ENCODE assay signal across 10 cellular contexts in the genomic region with DNA sequence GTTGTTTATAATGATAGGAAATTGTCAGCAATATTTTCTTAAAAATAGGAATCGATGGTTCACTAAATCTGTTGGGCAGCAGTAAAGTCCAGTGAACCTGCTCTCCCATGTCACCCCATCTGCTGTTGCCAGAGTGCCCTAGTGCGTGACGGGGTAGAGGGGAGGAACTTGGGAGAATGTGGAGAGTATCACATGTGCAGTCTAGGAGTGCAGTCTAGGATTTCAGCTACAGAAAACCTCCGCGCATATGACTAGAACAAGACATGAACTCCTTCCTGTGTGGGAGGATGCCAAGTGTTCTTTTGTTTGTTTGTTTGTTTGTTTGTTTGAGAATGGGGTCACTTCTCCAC.
DNase-seq lines count a peak whose midpoint lies in the region; ATAC-seq and TF ChIP-seq lines count a peak whose summit lies in the region.
"Had no signal": no experiment of that assay in that cellular context is flagged by ENCODE, and none has a peak within 500 bp of the region (broad histone marks: within the 10 kb centered on the region; RNA-seq: fewer than 3 reads in every experiment).

No MANE protein-coding gene starts in this region.

- peak overlapping the region; percentile 32 to 72 (median 63); a peak in 20 of 22 replicates for H3K27ac ChIP-seq in BLaER1 treated with 17β-estradiol and CSF1 and Interleukin-3, amounts not matched to agents 10 nM and 100 nM
- H3K27ac ChIP-seq in MM.1S (ENCODE audit: low read length), result no peak overlapping the region
- H3K27ac ChIP-seq in naive thymus-derived CD4-positive, alpha-beta T cell (ENCODE audit: low read depth, low read length), result peak overlapping the region; percentile 74
- H3K27ac ChIP-seq: ovary had no signal

- peaks cover 59 to 87% (median 74%) of the 10 kb centered on the region in 11 experiments for H3K36me3 ChIP-seq in BLaER1 treated with 17β-estradiol and CSF1 and Interleukin-3, amounts not matched to agents 10 nM and 100 nM
- 0 out of 2 replicates have a peak, but pooled peaks cover 5% of the 10 kb centered on the region for H3K36me3 ChIP-seq in MM.1S (replicated peaks; ENCODE audit: insufficient read depth, low read length)
- H3K36me3 ChIP-seq in endocrine pancreas (ENCODE audit: control insufficient read depth, insufficient read depth, low read length), result peaks cover 6% of the 10 kb centered on the region
- H3K36me3 ChIP-seq in naive thymus-derived CD4-positive, alpha-beta T cell (ENCODE audit: control insufficient read depth in 2 of 3, insufficient read depth in 3 of 3, low read length in 3 of 3), result peaks cover 4 to 38% (median 11%) of the 10 kb centered on the region in 3 experiments
- H3K36me3 ChIP-seq: ovary had no signal

- H3K27me3 Mint-ChIP-seq in naive thymus-derived CD4-positive, alpha-beta T cell, result no peaks in the 10 kb centered on the region

- H3K27me3 ChIP-seq in BLaER1 treated with 17β-estradiol and CSF1 and Interleukin-3, amounts not matched to agents 10 nM and 100 nM, result no peaks in the 10 kb centered on the region
- H3K27me3 ChIP-seq in MM.1S (replicated peaks; ENCODE audit: insufficient read depth, low read length) (no peaks in the 10 kb centered on the region), endocrine pancreas (ENCODE audit: control insufficient read depth, insufficient read depth, low read length) (no peaks in the 10 kb centered on the region)
- no peaks in the 10 kb centered on the region for H3K27me3 ChIP-seq in naive thymus-derived CD4-positive, alpha-beta T cell (ENCODE audit: control insufficient read depth in 2 of 2, insufficient read depth in 2 of 2, low read length in 2 of 2)
- H3K27me3 ChIP-seq: ovary had no signal

- CTCF ChIA-PET in naive thymus-derived CD4-positive, alpha-beta T cell (lab: Charles Lee), result interaction anchor here (1.2 to 2.9 kb wide), 3 partner anchors 10 to 124 kb away, joined by 5 to 19 read pairs (median 8); no protein-coding TSS in a partner anchor

- DNase-seq in MM.1S, result no peak
- peak in 1 of 9 donors; percentile 18 for DNase-seq in naive thymus-derived CD4-positive, alpha-beta T cell
- DNase-seq in HK-2 (ENCODE audit: unreplicated experiment), result no peak
- no peak for DNase-seq in NCI-H2081 (lab: John Stamatoyannopoulos, UW)
- no peak for DNase-seq in NCI-H82 (lab: John Stamatoyannopoulos, UW)
- DNase-seq: foreskin melanocyte, ovary had no signal

- peaks cover 11 to 40% (median 33%) of the 10 kb centered on the region in 5 donors for H3K36me3 Mint-ChIP-seq in naive thymus-derived CD4-positive, alpha-beta T cell

- peaks cover 57 to 91% (median 84%) of the 10 kb centered on the region in 7 donors for H3K4me1 Mint-ChIP-seq in naive thymus-derived CD4-positive, alpha-beta T cell

- peaks cover 30 to 100% (median 52%) of the 10 kb centered on the region in 11 experiments; a peak in 21 of 22 replicates for H4K20me1 ChIP-seq in BLaER1 treated with 17β-estradiol and CSF1 and Interleukin-3, amounts not matched to agents 10 nM and 100 nM
- no peaks in the 10 kb centered on the region for H4K20me1 ChIP-seq in MM.1S (ENCODE audit: insufficient read depth, low read length)

- no peaks in the 10 kb centered on the region for H3K9me3 Mint-ChIP-seq in naive thymus-derived CD4-positive, alpha-beta T cell

- TF ChIP-seq CTCF in MM.1S (IDR thresholded peaks at IDR 0.05; ENCODE audit: low read length), result no peak

- peaks cover 66% of the 10 kb centered on the region for H3K79me2 ChIP-seq in MM.1S (ENCODE audit: low read length)

- intact Hi-C loops in naive thymus-derived CD4-positive, alpha-beta T cell (cut with micrococcal nuclease), result loop anchor here (1.0 to 5.0 kb wide), 18 partner anchors 9 to 638 kb away; a partner anchor contains a TSS

- POLR2A ChIA-PET in naive thymus-derived CD4-positive, alpha-beta T cell (lab: Charles Lee), result interaction anchor here (0.7 to 4.0 kb wide), 13 partner anchors 8 to 512 kb away, joined by 3 to 46 read pairs (median 5); a partner anchor contains a TSS

- peak overlapping the region; percentile 71 to 86 (median 78) for H3K4me2 ChIP-seq in BLaER1 treated with 17β-estradiol and CSF1 and Interleukin-3, amounts not matched to agents 10 nM and 100 nM
- peak overlapping the region; percentile 62; the same call in 1 of the 2 replicates for H3K4me2 ChIP-seq in MM.1S (ENCODE audit: low read depth, low read length)

- H3K4me3 Mint-ChIP-seq in naive thymus-derived CD4-positive, alpha-beta T cell, result peak overlapping the region; percentile 48 to 89 (median 78)

- peaks cover 11% of the 10 kb centered on the region for H3F3A ChIP-seq in MM.1S (ENCODE audit: insufficient read depth, low read length)

- no peak for ATAC-seq in naive thymus-derived CD4-positive, alpha-beta T cell
- no peak for ATAC-seq in GM18867 (IDR thresholded peaks at IDR 0.05; ENCODE audit: unreplicated experiment)

- no peaks in the 10 kb centered on the region for H3K9me2 ChIP-seq in MM.1S (replicated peaks; ENCODE audit: insufficient read depth, low read length)

- 0 out of 20 replicates have a peak overlapping the region, but pooled peaks of 1 of the 10 experiments have one; percentile 4 for H3K4me3 ChIP-seq in BLaER1 treated with 17β-estradiol and CSF1 and Interleukin-3, amounts not matched to agents 10 nM and 100 nM
- no peak overlapping the region for H3K4me3 ChIP-seq in MM.1S (ENCODE audit: low read length)
- peak overlapping the region; percentile 67 for H3K4me3 ChIP-seq in endocrine pancreas (ENCODE audit: control insufficient read depth, insufficient read depth, low read length)
- H3K4me3 ChIP-seq in naive thymus-derived CD4-positive, alpha-beta T cell (ENCODE audit: low read length), result peak overlapping the region; percentile 49
- H3K4me3 ChIP-seq: ovary had no signal

- no peak overlapping the region for H2AFZ ChIP-seq in MM.1S (ENCODE audit: low read length)

- peaks cover 37 to 78% (median 65%) of the 10 kb centered on the region in 10 experiments for H3K4me1 ChIP-seq in BLaER1 treated with 17β-estradiol and CSF1 and Interleukin-3, amounts not matched to agents 10 nM and 100 nM
- H3K4me1 ChIP-seq in MM.1S (ENCODE audit: low read length), result peaks cover 27% of the 10 kb centered on the region
- no peaks in the 10 kb centered on the region for H3K4me1 ChIP-seq in endocrine pancreas (ENCODE audit: control insufficient read depth, insufficient read depth, low read length)
- H3K4me1 ChIP-seq in naive thymus-derived CD4-positive, alpha-beta T cell (ENCODE audit: control insufficient read depth in 2 of 2, insufficient read depth in 2 of 2, low read length in 2 of 2), result peaks cover 22 to 59% of the 10 kb centered on the region in 2 donors

- no peaks in the 10 kb centered on the region for H3K9me3 ChIP-seq in BLaER1 treated with 17β-estradiol and CSF1 and Interleukin-3, amounts not matched to agents 10 nM and 100 nM (replicated peaks in 1 of 11)
- no peaks in the 10 kb centered on the region for H3K9me3 ChIP-seq in MM.1S (replicated peaks; ENCODE audit: insufficient read depth, low read length)
- H3K9me3 ChIP-seq in endocrine pancreas (ENCODE audit: control insufficient read depth, low read length), result no peaks in the 10 kb centered on the region
- no peaks in the 10 kb centered on the region for H3K9me3 ChIP-seq in naive thymus-derived CD4-positive, alpha-beta T cell (ENCODE audit: control insufficient read depth in 2 of 3, low read length in 3 of 3)
- H3K9me3 ChIP-seq: ovary had no signal

- peak overlapping the region in 4 of 11 experiments; percentile 18 to 55 (median 43); a peak in 8 of 22 replicates for H3K9ac ChIP-seq in BLaER1 treated with 17β-estradiol and CSF1 and Interleukin-3, amounts not matched to agents 10 nM and 100 nM
- no peak overlapping the region for H3K9ac ChIP-seq in MM.1S (ENCODE audit: low read length)
- H3K9ac ChIP-seq in endocrine pancreas (ENCODE audit: control insufficient read depth, insufficient read depth, low read length), result no peak overlapping the region

- peak overlapping the region; percentile 91 to 98 (median 96) for H3K27ac Mint-ChIP-seq in naive thymus-derived CD4-positive, alpha-beta T cell
